2 cellular contexts compared by ENCODE assay signal in genomic region chr17:21174186-21174585, GRCh38.
TF ChIP-seq lines count a peak whose summit lies in the region.

No MANE protein-coding gene starts in this region.

TF ChIP-seq in liver, 16 proteins besides CTCF, POLR2A, EP300 and RAD21:
- peak; percentile 7 for TF ChIP-seq SP1 (IDR thresholded peaks at IDR 0.05)
- TF ChIP-seq FOXA1 (IDR thresholded peaks at IDR 0.05), result no peak
- TF ChIP-seq REST (IDR thresholded peaks at IDR 0.05), result no peak
- TF ChIP-seq HNF4A (conservative IDR thresholded peaks at IDR 0.05), result no peak
- TF ChIP-seq RXRA (IDR thresholded peaks at IDR 0.05), result peak; percentile 10 to 27
- no peak for TF ChIP-seq MAX (IDR thresholded peaks at IDR 0.05)

TF ChIP-seq in HepG2, 621 proteins besides CTCF, POLR2A, EP300 and RAD21:
- no peak for TF ChIP-seq USF2 (IDR thresholded peaks at IDR 0.05; ENCODE audit: low read depth, low read length)
- no peak for TF ChIP-seq USF2 (CRISPR knock-in tag; IDR thresholded peaks at IDR 0.05; ENCODE audit: borderline replicate concordance)
- no peak for TF ChIP-seq ATAD3A (CRISPR knock-in tag; IDR thresholded peaks at IDR 0.05)
- no peak for TF ChIP-seq XBP1 (CRISPR knock-in tag; IDR thresholded peaks at IDR 0.05)
- no peak for TF ChIP-seq ELF3 (CRISPR knock-in tag; IDR thresholded peaks at IDR 0.05)
- TF ChIP-seq ZSCAN5A (CRISPR knock-in tag; IDR thresholded peaks at IDR 0.05; ENCODE audit: borderline replicate concordance), result no peak
- no peak for TF ChIP-seq TFDP2 (CRISPR knock-in tag; IDR thresholded peaks at IDR 0.05)
- TF ChIP-seq MEIS1 (CRISPR knock-in tag; IDR thresholded peaks at IDR 0.05; ENCODE audit: borderline replicate concordance), result no peak
